Comparison of ENCODE assay signal across 7 cellular contexts in the genomic region with DNA sequence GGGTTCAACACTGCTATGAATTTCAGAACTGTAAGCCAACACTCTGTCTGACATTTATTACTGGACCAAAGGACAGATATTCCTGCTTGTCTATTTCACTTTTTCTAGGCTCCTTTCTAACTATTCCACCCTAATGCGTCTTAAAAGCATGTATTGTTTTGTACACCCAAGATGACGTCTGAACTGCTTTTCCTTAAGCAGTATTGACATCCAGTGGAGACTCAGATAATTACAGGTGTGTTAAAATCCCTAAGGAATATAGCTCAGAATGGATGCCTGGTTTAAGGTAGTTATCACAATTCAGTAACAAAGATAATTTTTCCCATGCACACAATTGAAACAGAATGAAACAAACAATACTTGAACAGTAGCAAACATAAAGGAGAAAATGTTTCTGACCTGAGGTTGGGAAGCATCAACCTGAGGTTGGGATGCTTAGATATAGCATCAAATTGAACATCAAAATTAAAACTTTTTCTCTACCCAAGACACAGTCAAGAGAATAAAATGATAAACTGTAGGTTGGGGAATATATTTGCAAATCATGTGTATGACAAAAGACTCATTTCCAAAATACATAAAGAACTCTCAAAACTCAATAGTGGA.
DNase-seq lines count a peak whose midpoint lies in the region; ATAC-seq and TF ChIP-seq lines count a peak whose summit lies in the region.

No MANE protein-coding gene starts in this region.

- no peak overlapping the region for H3K9ac ChIP-seq in SK-N-SH

- no peak for TF ChIP-seq EP300 in Ishikawa (IDR thresholded peaks at IDR 0.05; ENCODE audit: borderline replicate concordance)
- no peak for TF ChIP-seq EP300 in SK-N-SH (IDR thresholded peaks at IDR 0.05; ENCODE audit: borderline replicate concordance in 1 of 2, low read depth in 1 of 2, low read length in 1 of 2)

- no peaks in the 10 kb centered on the region for H3K27me3 Mint-ChIP-seq in activated T-cell treated with anti-CD3 and anti-CD28 coated beads, Interleukin-2, amount 50 U/mL, for 24 hours

- no peaks in the 10 kb centered on the region for H3K36me3 Mint-ChIP-seq in activated T-cell treated with anti-CD3 and anti-CD28 coated beads, Interleukin-2, amount 50 U/mL, for 24 hours (ENCODE audit: low read depth)

- no peaks in the 10 kb centered on the region for H3K27me3 ChIP-seq in SK-N-SH (ENCODE audit: insufficient read depth)
- H3K27me3 ChIP-seq in heart right ventricle, result no peaks in the 10 kb centered on the region
- H3K27me3 ChIP-seq in thyroid gland, result no peaks in the 10 kb centered on the region
- no peaks in the 10 kb centered on the region for H3K27me3 ChIP-seq in spleen (replicated peaks in 1 of 7)
- H3K27me3 ChIP-seq in aorta (ENCODE audit: control insufficient read depth in 1 of 2, insufficient read depth in 2 of 2, low read length in 1 of 2), result no peaks in the 10 kb centered on the region

- peak; percentile 4 for DNase-seq in SK-N-SH
- DNase-seq in heart right ventricle, result no peak
- no peak for DNase-seq in thyroid gland
- DNase-seq in spleen, result no peak
- no peak for DNase-seq in activated T-cell treated with anti-CD3 and anti-CD28 coated beads, Interleukin-2, amount 50 U/mL, for 24 hours
- no peak for DNase-seq in aorta

- H3K4me1 Mint-ChIP-seq in activated T-cell treated with anti-CD3 and anti-CD28 coated beads, Interleukin-2, amount 50 U/mL, for 24 hours (ENCODE audit: low read depth), result no peaks in the 10 kb centered on the region

- no peaks in the 10 kb centered on the region for H4K20me1 ChIP-seq in SK-N-SH (ENCODE audit: insufficient read depth)

- intact Hi-C loops in heart right ventricle (cut with DNase I), result loop anchor here in 8 of 10 donors (5.0 to 10.0 kb wide), 2 partner anchors 277 to 279 kb away; no protein-coding TSS in a partner anchor
- intact Hi-C loops in thyroid gland (cut with DNase I), result no loop called here
- intact Hi-C loops in spleen (cut with DNase I; ENCODE audit: low total_unique reads), result no loop called here
- intact Hi-C loops in aorta (cut with DNase I), result loop anchor here (2.0 to 10.0 kb wide), 5 partner anchors 157 to 419 kb away; no protein-coding TSS in a partner anchor

- POLR2A ChIA-PET in SK-N-SH (lab: Yijun Ruan, JAX), result no interaction called here

- H3K9me2 ChIP-seq in SK-N-SH, result no peaks in the 10 kb centered on the region

- H3K4me2 ChIP-seq in SK-N-SH, result no peak overlapping the region

- H2AFZ ChIP-seq in SK-N-SH (ENCODE audit: low read depth), result no peak overlapping the region

- H3K9me3 Mint-ChIP-seq in activated T-cell treated with anti-CD3 and anti-CD28 coated beads, Interleukin-2, amount 50 U/mL, for 24 hours, result peaks cover 5% of the 10 kb centered on the region

- H3K9me3 ChIP-seq in SK-N-SH (no peaks in the 10 kb centered on the region), heart right ventricle (peaks cover 0 to 7% (median 0%) of the 10 kb centered on the region in 11 donors), thyroid gland (no peaks in the 10 kb centered on the region), spleen (peaks cover 0 to 6% (median 0%) of the 10 kb centered on the region in 8 donors), aorta (ENCODE audit: control insufficient read depth, low read length) (no peaks in the 10 kb centered on the region)

- no peaks in the 10 kb centered on the region for H3K79me2 ChIP-seq in SK-N-SH (ENCODE audit: insufficient read depth)

- no peak overlapping the region for H3K4me3 Mint-ChIP-seq in activated T-cell treated with anti-CD3 and anti-CD28 coated beads, Interleukin-2, amount 50 U/mL, for 24 hours

- TF ChIP-seq RAD21 in Ishikawa (IDR thresholded peaks at IDR 0.05; ENCODE audit: low read depth) (peak; percentile 72), SK-N-SH (IDR thresholded peaks at IDR 0.05; ENCODE audit: low read length) (peak; percentile 92)

- no peak overlapping the region for H3K4me3 ChIP-seq in SK-N-SH (ENCODE audit: low read depth in 2 of 2, low read length in 1 of 2)
- H3K4me3 ChIP-seq in heart right ventricle, result no peak overlapping the region
- no peak overlapping the region for H3K4me3 ChIP-seq in thyroid gland (replicated peaks in 1 of 3)
- no peak overlapping the region for H3K4me3 ChIP-seq in spleen
- no peak overlapping the region for H3K4me3 ChIP-seq in aorta (ENCODE audit: low read length in 2 of 2)

- WGBS in SK-N-SH (ENCODE audit: low lambda C conversion rate), result 76% methylated on average over 2 of the region's 2 CpGs
- 15% methylated on average over 2 of the region's 2 CpGs for WGBS in heart right ventricle, 2 donors
- WGBS in thyroid gland, 2 donors, result 17 to 28% methylated on average over 2 of the region's 2 CpGs
- WGBS in spleen, 5 donors, result 51 to 72% (median 67%) methylated on average over 2 of the region's 2 CpGs
- WGBS in aorta, 2 donors, result 3 to 9% methylated on average over 2 of the region's 2 CpGs

- TF ChIP-seq CTCF in SK-N-SH (IDR thresholded peaks at IDR 0.05) (peak; percentile 41), heart right ventricle (IDR thresholded peaks at IDR 0.05) (peak in 8 of 9 donors; percentile 21 to 43 (median 34)), thyroid gland (IDR thresholded peaks at IDR 0.05) (peak in 4 of 6 experiments; percentile 36 to 90 (median 67)), spleen (IDR thresholded peaks at IDR 0.05 in 8 of 11, conservative IDR thresholded peaks at IDR 0.05 in 3 of 11) (no peak)

- ATAC-seq in heart right ventricle (peak in 3 of 8 donors; percentile 25 to 52 (median 44)), aorta (ENCODE audit: low FRiP score) (no peak)

- H3K36me3 ChIP-seq in SK-N-SH (replicated peaks in 1 of 2; ENCODE audit: control insufficient read depth in 1 of 2, insufficient read depth in 2 of 2, low read length in 1 of 2) (no peaks in the 10 kb centered on the region), heart right ventricle (no peaks in the 10 kb centered on the region), thyroid gland (no peaks in the 10 kb centered on the region), spleen (no peaks in the 10 kb centered on the region), aorta (ENCODE audit: control insufficient read depth in 1 of 2, insufficient read depth in 2 of 2, low read length in 1 of 2) (no peaks in the 10 kb centered on the region)

- H3F3A ChIP-seq in SK-N-SH (replicated peaks; ENCODE audit: insufficient read depth), result no peaks in the 10 kb centered on the region

- no peak for TF ChIP-seq POLR2A in thyroid gland (IDR thresholded peaks at IDR 0.05)
- TF ChIP-seq POLR2A in spleen (IDR thresholded peaks at IDR 0.05), result no peak

- CTCF ChIA-PET in SK-N-SH (lab: Yijun Ruan, JAX), result interaction anchor here (0.7 to 3.1 kb wide), 15 partner anchors 11 to 1135 kb away, joined by 3 to 26 read pairs (median 4); no protein-coding TSS in a partner anchor

- no peak overlapping the region; a peak in 1 of 4 replicates for H3K27ac ChIP-seq in SK-N-SH (ENCODE audit: low read depth in 2 of 2, low read length in 1 of 2)
- H3K27ac ChIP-seq in heart right ventricle, result no peak overlapping the region
- H3K27ac ChIP-seq in thyroid gland, result no peak overlapping the region
- H3K27ac ChIP-seq in spleen, result no peak overlapping the region
- no peak overlapping the region for H3K27ac ChIP-seq in aorta (ENCODE audit: low read depth in 1 of 2, low read length in 2 of 2)

- H3K4me1 ChIP-seq in SK-N-SH (ENCODE audit: control insufficient read depth in 1 of 2, insufficient read depth in 2 of 2, low read depth in 1 of 2, low read length in 1 of 2) (peaks cover 0 to 10% of the 10 kb centered on the region in 2 experiments; a peak in 3 of 4 replicates), heart right ventricle (peaks cover 0 to 8% (median 0%) of the 10 kb centered on the region in 9 donors), thyroid gland (no peaks in the 10 kb centered on the region), spleen (no peaks in the 10 kb centered on the region), aorta (ENCODE audit: control insufficient read depth in 1 of 2, insufficient read depth in 2 of 2, low read length in 2 of 2) (no peaks in the 10 kb centered on the region)

- no peak overlapping the region for H3K27ac Mint-ChIP-seq in activated T-cell treated with anti-CD3 and anti-CD28 coated beads, Interleukin-2, amount 50 U/mL, for 24 hours

TF ChIP-seq in Ishikawa, 13 proteins besides CTCF, POLR2A, EP300 and RAD21 (continues in another document):
- TF ChIP-seq MAX (IDR thresholded peaks at IDR 0.05) (no peak), NFIC (IDR thresholded peaks at IDR 0.05) (no peak)

TF ChIP-seq in SK-N-SH, 30 proteins besides CTCF, POLR2A, EP300 and RAD21:
- no peak for TF ChIP-seq FOSL2 (IDR thresholded peaks at IDR 0.05; ENCODE audit: borderline replicate concordance, low read depth)
- peak; percentile 67 for TF ChIP-seq SMC3 (IDR thresholded peaks at IDR 0.05; ENCODE audit: low read depth, low read length)
- no peak for TF ChIP-seq FOXJ3 (CRISPR knock-in tag; IDR thresholded peaks at IDR 0.05)

Comparison
In these comparisons a context has a peak if more than half of its experiments do, and no peak if none do; other contexts are left out.
1. CTCF ChIP-seq: peak in SK-N-SH (single experiment), heart right ventricle (8 of 9) and thyroid gland (4 of 6); none in spleen (0 of 11).
2. intact Hi-C loops: an anchor here in heart right ventricle (5.0 to 10.0 kb wide) and aorta (2.0 to 10.0 kb wide); none called in thyroid gland and spleen.